Comparison of ENCODE assay signal across 29 cellular contexts in genomic region chr5:35908814-35909213, GRCh38. TPM values are rescaled to one million over a fixed set of nuclear protein-coding genes. Genes with fewer than 3 reads are reported as not detected.
DNase-seq lines count a peak whose midpoint lies in the region; ATAC-seq and TF ChIP-seq lines count a peak whose summit lies in the region.
"Had no signal": no experiment of that assay in that cellular context is flagged by ENCODE, and none has a peak within 500 bp of the region (broad histone marks: within the 10 kb centered on the region; RNA-seq: fewer than 3 reads in every experiment).

No MANE protein-coding gene starts in this region.

- TF ChIP-seq CTCF in KMS-11 (conservative IDR thresholded peaks at IDR 0.05; ENCODE audit: low read depth, low read length) (no peak), osteoblast (IDR thresholded peaks at IDR 0.05; ENCODE audit: extremely low read depth, low read depth, low read length) (no peak)

- H3K4me1 ChIP-seq in KMS-11 (ENCODE audit: low read depth, poor library complexity, severe bottlenecking) (peaks cover 28% of the 10 kb centered on the region), osteoblast (ENCODE audit: insufficient read depth, low read length) (no peaks in the 10 kb centered on the region)
- H3K4me1 ChIP-seq: heart left ventricle, right lobe of liver, suprapubic skin, uterus had no signal

- no peak overlapping the region for H3K27ac ChIP-seq in KMS-11
- no peak overlapping the region for H3K27ac ChIP-seq in osteoblast (ENCODE audit: low read depth, low read length)
- H3K27ac ChIP-seq: C4-2B, dorsolateral prefrontal cortex, epithelial cell of prostate, heart left ventricle, right lobe of liver, suprapubic skin, uterus had no signal

- no peak overlapping the region for H3K9ac ChIP-seq in KMS-11

- H3K27me3 Mint-ChIP-seq in activated CD8-positive, alpha-beta memory T cell treated with anti-CD3 and anti-CD28 coated beads, Interleukin-2, amount 10 ng/mL, durations not matched to agents 7 days and 5 days, result peaks cover 3% of the 10 kb centered on the region
- H3K27me3 Mint-ChIP-seq in activated CD4-positive, alpha-beta memory T cell treated with anti-CD3 and anti-CD28 coated beads, Interleukin-2, amount 10 ng/mL, durations not matched to agents 7 days and 5 days, result no peaks in the 10 kb centered on the region
- H3K27me3 Mint-ChIP-seq: IgD-negative memory B cell had no signal

- ATAC-seq in activated CD8-positive, alpha-beta memory T cell treated with anti-CD3 and anti-CD28 coated beads, Interleukin-2, amount 10 ng/mL, durations not matched to agents 7 days and 5 days, result no peak
- ATAC-seq: heart left ventricle, left ventricle myocardium superior, right lobe of liver, Right ventricle myocardium inferior had no signal

- no peak overlapping the region for H3K4me3 Mint-ChIP-seq in activated CD8-positive, alpha-beta memory T cell treated with anti-CD3 and anti-CD28 coated beads, Interleukin-2, amount 10 ng/mL, durations not matched to agents 7 days and 5 days
- no peak overlapping the region for H3K4me3 Mint-ChIP-seq in activated CD4-positive, alpha-beta memory T cell treated with anti-CD3 and anti-CD28 coated beads, Interleukin-2, amount 10 ng/mL, durations not matched to agents 7 days and 5 days
- H3K4me3 Mint-ChIP-seq: IgD-negative memory B cell, nephron had no signal

- H3K9me3 ChIP-seq in osteoblast (ENCODE audit: low read depth, low read length), result no peaks in the 10 kb centered on the region
- H3K9me3 ChIP-seq: right lobe of liver, suprapubic skin, uterus had no signal

- H3K27me3 ChIP-seq in KMS-11 (ENCODE audit: insufficient read depth, low read depth), result no peaks in the 10 kb centered on the region
- no peaks in the 10 kb centered on the region for H3K27me3 ChIP-seq in osteoblast (ENCODE audit: insufficient read depth, low read length)
- H3K27me3 ChIP-seq: dorsolateral prefrontal cortex, heart left ventricle, right lobe of liver, suprapubic skin, uterus had no signal

- H2AFZ ChIP-seq in KMS-11 (ENCODE audit: low read depth), result 0 out of 2 replicates have a peak overlapping the region, but pooled peaks have one; percentile 9
- H2AFZ ChIP-seq in osteoblast (ENCODE audit: low read length), result peak overlapping the region; percentile 49

- H3K36me3 Mint-ChIP-seq in activated CD8-positive, alpha-beta memory T cell treated with anti-CD3 and anti-CD28 coated beads, Interleukin-2, amount 10 ng/mL, durations not matched to agents 7 days and 5 days, result peaks cover 43% of the 10 kb centered on the region
- peaks cover 45% of the 10 kb centered on the region for H3K36me3 Mint-ChIP-seq in activated CD4-positive, alpha-beta memory T cell treated with anti-CD3 and anti-CD28 coated beads, Interleukin-2, amount 10 ng/mL, durations not matched to agents 7 days and 5 days (ENCODE audit: low read depth)

- H3K36me3 ChIP-seq in KMS-11 (ENCODE audit: insufficient read depth) (no peaks in the 10 kb centered on the region), osteoblast (ENCODE audit: insufficient read depth, low read length) (no peaks in the 10 kb centered on the region)
- H3K36me3 ChIP-seq: heart left ventricle, right lobe of liver, suprapubic skin, uterus had no signal

- peaks cover 15% of the 10 kb centered on the region for H3K9me3 Mint-ChIP-seq in activated CD8-positive, alpha-beta memory T cell treated with anti-CD3 and anti-CD28 coated beads, Interleukin-2, amount 10 ng/mL, durations not matched to agents 7 days and 5 days (ENCODE audit: low read depth)
- peaks cover 26% of the 10 kb centered on the region for H3K9me3 Mint-ChIP-seq in activated CD4-positive, alpha-beta memory T cell treated with anti-CD3 and anti-CD28 coated beads, Interleukin-2, amount 10 ng/mL, durations not matched to agents 7 days and 5 days

- peak overlapping the region; percentile 60 for H3K27ac Mint-ChIP-seq in activated CD8-positive, alpha-beta memory T cell treated with anti-CD3 and anti-CD28 coated beads, Interleukin-2, amount 10 ng/mL, durations not matched to agents 7 days and 5 days
- H3K27ac Mint-ChIP-seq in activated CD4-positive, alpha-beta memory T cell treated with anti-CD3 and anti-CD28 coated beads, Interleukin-2, amount 10 ng/mL, durations not matched to agents 7 days and 5 days, result peak overlapping the region; percentile 24
- H3K27ac Mint-ChIP-seq: IgD-negative memory B cell, nephron had no signal

- H3K4me1 Mint-ChIP-seq in activated CD8-positive, alpha-beta memory T cell treated with anti-CD3 and anti-CD28 coated beads, Interleukin-2, amount 10 ng/mL, durations not matched to agents 7 days and 5 days, result peaks cover 42% of the 10 kb centered on the region
- H3K4me1 Mint-ChIP-seq in activated CD4-positive, alpha-beta memory T cell treated with anti-CD3 and anti-CD28 coated beads, Interleukin-2, amount 10 ng/mL, durations not matched to agents 7 days and 5 days, result peaks cover 36% of the 10 kb centered on the region
- H3K4me1 Mint-ChIP-seq: IgD-negative memory B cell, nephron had no signal

- H4K20me1 ChIP-seq in KMS-11 (ENCODE audit: insufficient read depth) (no peaks in the 10 kb centered on the region), osteoblast (ENCODE audit: insufficient read depth, low read length) (no peaks in the 10 kb centered on the region)

- DNase-seq in activated CD8-positive, alpha-beta memory T cell treated with anti-CD3 and anti-CD28 coated beads, Interleukin-2, amount 10 ng/mL, durations not matched to agents 7 days and 5 days, result no peak
- no peak for DNase-seq in activated CD8-positive, alpha-beta memory T cell treated with anti-CD3 and anti-CD28 coated beads, Interleukin-2, amount 50 U/mL, for 4 hours
- DNase-seq in activated CD4-positive, alpha-beta memory T cell treated with anti-CD3 and anti-CD28 coated beads, Interleukin-2, amount 10 ng/mL, durations not matched to agents 7 days and 5 days, result no peak
- DNase-seq in osteoblast (ENCODE audit: insufficient read length, low spot score, missing footprints) (no peak), NOMO-1 (lab: John Stamatoyannopoulos, UW; ENCODE audit: unreplicated experiment in 2 of 2) (no peak), dedifferentiated amniotic fluid mesenchymal stem cell (ENCODE audit: extremely low spot score) (no peak), nucleus accumbens (lab: John Stamatoyannopoulos, UW) (no peak)
- DNase-seq: activated CD4-positive, alpha-beta T cell treated with anti-CD3 and anti-CD28 coated beads for 4 hours; activated naive CD4-positive, alpha-beta T cell; central memory CD4-positive, alpha-beta T cell; dorsolateral prefrontal cortex; heart left ventricle; left ventricle myocardium superior; MM.1S; NCI-H1436; NCI-H2171; NCI-H526; right lobe of liver; uterus had no signal

- H3K4me2 ChIP-seq in KMS-11 (peak overlapping the region; percentile 7; the same call in 1 of the 2 replicates), osteoblast (ENCODE audit: insufficient read depth, low read length) (no peak overlapping the region)

- POLR2A ChIA-PET in activated CD4-positive, alpha-beta memory T cell treated with anti-CD3 and anti-CD28 coated beads, Interleukin-2, amount 10 ng/mL, durations not matched to agents 7 days and 5 days (lab: Charles Lee), result no interaction called here

- H3K4me3 ChIP-seq in KMS-11 (IDR thresholded peaks at IDR 0.05; ENCODE audit: insufficient read depth, low read depth, low read length) (no peak overlapping the region), osteoblast (ENCODE audit: insufficient read depth, low read length) (no peak overlapping the region)
- H3K4me3 ChIP-seq: dorsolateral prefrontal cortex, heart left ventricle, right lobe of liver, suprapubic skin, uterus had no signal

- H3K79me2 ChIP-seq in KMS-11 (ENCODE audit: insufficient read depth, low read depth), result no peaks in the 10 kb centered on the region
- H3K79me2 ChIP-seq in osteoblast (ENCODE audit: insufficient read depth, low read length), result no peaks in the 10 kb centered on the region

- CTCF ChIA-PET in activated CD8-positive, alpha-beta memory T cell treated with anti-CD3 and anti-CD28 coated beads, Interleukin-2, amount 10 ng/mL, durations not matched to agents 7 days and 5 days (lab: Charles Lee), result interaction anchor here (0.9 to 2.2 kb wide), 4 partner anchors 16 to 132 kb away, joined by 3 to 6 read pairs (median 4); no protein-coding TSS in a partner anchor
- CTCF ChIA-PET in activated CD4-positive, alpha-beta memory T cell treated with anti-CD3 and anti-CD28 coated beads, Interleukin-2, amount 10 ng/mL, durations not matched to agents 7 days and 5 days (lab: Charles Lee), result interaction anchor here (1.0 to 1.2 kb wide), 2 partner anchors 46 to 258 kb away, joined by 3 read pairs; no protein-coding TSS in a partner anchor

RNA-seq across cellular contexts. Expression of gene CAPSL, which starts 29.6 kb away (rescaled TPM):
- under 1 TPM in 1 of 2 experiments, not detected in 1; 0.47 TPM for total RNA-seq in activated CD8-positive, alpha-beta memory T cell treated with anti-CD3 and anti-CD28 coated beads, Interleukin-2, amount 10 ng/mL, durations not matched to agents 7 days and 5 days
- not detected for total RNA-seq in activated CD4-positive, alpha-beta memory T cell treated with anti-CD3 and anti-CD28 coated beads, Interleukin-2, amount 10 ng/mL, durations not matched to agents 7 days and 5 days
- not detected in 2 replicates for total RNA-seq in osteoblast
- total RNA-seq: astrocyte, H7, heart left ventricle, left ventricle myocardium superior, mononuclear cell, right lobe of liver, Right ventricle myocardium inferior, suprapubic skin had no signal

RNA-seq across cellular contexts. Expression of gene IL7R, which starts 52.1 kb away (rescaled TPM):
- total RNA-seq in activated CD8-positive, alpha-beta memory T cell treated with anti-CD3 and anti-CD28 coated beads, Interleukin-2, amount 10 ng/mL, durations not matched to agents 7 days and 5 days, result 10 to 100 TPM; 10.4 to 30.7 TPM
- 100 to 1,000 TPM; 271 to 273 TPM for total RNA-seq in activated CD4-positive, alpha-beta memory T cell treated with anti-CD3 and anti-CD28 coated beads, Interleukin-2, amount 10 ng/mL, durations not matched to agents 7 days and 5 days
- 2.2 and 2.7 TPM in 2 replicates for total RNA-seq in osteoblast
- total RNA-seq: H7 had no signal

Comparison
In these comparisons a context has a peak if more than half of its experiments do, and no peak if none do; other contexts are left out.
1. RNA of gene IL7R, which starts 52.1 kb away (total RNA-seq): 271 to 273 TPM in activated CD4-positive, alpha-beta memory T cell treated with anti-CD3 and anti-CD28 coated beads, Interleukin-2, amount 10 ng/mL, durations not matched to agents 7 days and 5 days; 10.4 to 30.7 TPM in activated CD8-positive, alpha-beta memory T cell treated with anti-CD3 and anti-CD28 coated beads, Interleukin-2, amount 10 ng/mL, durations not matched to agents 7 days and 5 days and 2.2 to 2.7 TPM in osteoblast; every median in the first group is over 4 times any median in the second.